ENCODE assay signal across 17 cellular contexts in genomic region chr12:118925407-118926202, GRCh38. TPM values are rescaled to one million over a fixed set of nuclear protein-coding genes. Genes with fewer than 3 reads are reported as not detected.
"Had no signal": no experiment of that assay in that cellular context is flagged by ENCODE, and none has a peak within 500 bp of the region (broad histone marks: within the 10 kb centered on the region; RNA-seq: fewer than 3 reads in every experiment).

No MANE protein-coding gene starts in this region.

- H3K9me3 ChIP-seq: breast epithelium, thoracic aorta had no signal

- H3K27ac Mint-ChIP-seq: activated CD4-positive, alpha-beta memory T cell treated with anti-CD3 and anti-CD28 coated beads, Interleukin-2, amount 10 ng/mL, durations not matched to agents 7 days and 5 days; activated naive CD8-positive, alpha-beta T cell treated with anti-CD3 and anti-CD28 coated beads, Interleukin-2, amount 10 ng/mL, durations not matched to agents 7 days and 5 days; activated T-cell treated with anti-CD3 and anti-CD28 coated beads, Interleukin-2, amount 50 U/mL, for 72 hours; endodermal cell; memory B cell; nephron progenitor cell; stimulated activated naive CD8-positive, alpha-beta T cell treated with anti-CD3 and anti-CD28 coated beads, Interleukin-15, amount 100 ng/mL, for 72 hours; T-helper 2 cell treated with Interferon-gamma antibody and Interleukin-4, amounts not matched to agents 5 μg/mL and 100 μg/mL, for 36 hours had no signal

- H3K27ac ChIP-seq: thoracic aorta, VCaP had no signal

- H3K4me3 Mint-ChIP-seq: activated CD4-positive, alpha-beta memory T cell treated with anti-CD3 and anti-CD28 coated beads, Interleukin-2, amount 10 ng/mL, durations not matched to agents 7 days and 5 days; activated naive CD8-positive, alpha-beta T cell treated with anti-CD3 and anti-CD28 coated beads, Interleukin-2, amount 10 ng/mL, durations not matched to agents 7 days and 5 days; activated T-cell treated with anti-CD3 and anti-CD28 coated beads, Interleukin-2, amount 50 U/mL, for 72 hours; endodermal cell; memory B cell; nephron progenitor cell; stimulated activated naive CD8-positive, alpha-beta T cell treated with anti-CD3 and anti-CD28 coated beads, Interleukin-15, amount 100 ng/mL, for 72 hours; T-helper 2 cell treated with Interferon-gamma antibody and Interleukin-4, amounts not matched to agents 5 μg/mL and 100 μg/mL, for 36 hours had no signal

- H3K36me3 ChIP-seq: breast epithelium, thoracic aorta had no signal

- H3K27me3 Mint-ChIP-seq: activated CD4-positive, alpha-beta memory T cell treated with anti-CD3 and anti-CD28 coated beads, Interleukin-2, amount 10 ng/mL, durations not matched to agents 7 days and 5 days; activated naive CD8-positive, alpha-beta T cell treated with anti-CD3 and anti-CD28 coated beads, Interleukin-2, amount 10 ng/mL, durations not matched to agents 7 days and 5 days; memory B cell; stimulated activated naive CD8-positive, alpha-beta T cell treated with anti-CD3 and anti-CD28 coated beads, Interleukin-15, amount 100 ng/mL, for 72 hours had no signal

- H3K36me3 Mint-ChIP-seq: activated naive CD8-positive, alpha-beta T cell treated with anti-CD3 and anti-CD28 coated beads, Interleukin-2, amount 10 ng/mL, durations not matched to agents 7 days and 5 days; memory B cell had no signal

- ATAC-seq: activated T-cell treated with anti-CD3 and anti-CD28 coated beads, Interleukin-2, amount 50 U/mL, for 72 hours; stimulated activated naive CD8-positive, alpha-beta T cell treated with anti-CD3 and anti-CD28 coated beads, Interleukin-15, amount 100 ng/mL, for 72 hours had no signal

- H3K4me1 ChIP-seq: breast epithelium had no signal

- DNase-seq: activated CD4-positive, alpha-beta memory T cell treated with anti-CD3 and anti-CD28 coated beads, Interleukin-2, amount 10 ng/mL, durations not matched to agents 7 days and 5 days; activated naive CD8-positive, alpha-beta T cell treated with anti-CD3 and anti-CD28 coated beads, Interleukin-2, amount 10 ng/mL, durations not matched to agents 7 days and 5 days; activated T-cell treated with anti-CD3 and anti-CD28 coated beads, Interleukin-2, amount 50 U/mL, for 72 hours; endodermal cell; erythroblast; nephron progenitor cell; stimulated activated CD4-positive, alpha-beta T cell treated with anti-CD3 and anti-CD28 coated beads, Interleukin-15, amount 100 ng/mL, for 24 hours; stimulated activated CD4-positive, alpha-beta T cell treated with anti-CD3 and anti-CD28 coated beads, Interleukin-4, amount 100 ng/mL, for 24 hours; stimulated activated naive CD8-positive, alpha-beta T cell treated with anti-CD3 and anti-CD28 coated beads, Interleukin-15, amount 100 ng/mL, for 72 hours had no signal

- H3K27me3 ChIP-seq: breast epithelium had no signal

- H3K4me1 Mint-ChIP-seq: activated CD4-positive, alpha-beta memory T cell treated with anti-CD3 and anti-CD28 coated beads, Interleukin-2, amount 10 ng/mL, durations not matched to agents 7 days and 5 days; activated naive CD8-positive, alpha-beta T cell treated with anti-CD3 and anti-CD28 coated beads, Interleukin-2, amount 10 ng/mL, durations not matched to agents 7 days and 5 days; endodermal cell; memory B cell; nephron progenitor cell; stimulated activated naive CD8-positive, alpha-beta T cell treated with anti-CD3 and anti-CD28 coated beads, Interleukin-15, amount 100 ng/mL, for 72 hours had no signal

- H3K4me3 ChIP-seq: breast epithelium, thoracic aorta had no signal

RNA-seq across cellular contexts. Expression of gene SRRM4, which starts 55.7 kb away (rescaled TPM):
- total RNA-seq: activated CD4-positive, alpha-beta memory T cell treated with anti-CD3 and anti-CD28 coated beads, Interleukin-2, amount 10 ng/mL, durations not matched to agents 7 days and 5 days; activated naive CD8-positive, alpha-beta T cell treated with anti-CD3 and anti-CD28 coated beads, Interleukin-2, amount 10 ng/mL, durations not matched to agents 7 days and 5 days; activated T-cell treated with anti-CD3 and anti-CD28 coated beads, Interleukin-2, amount 50 U/mL, for 72 hours; breast epithelium; chondrocyte; dermis microvascular lymphatic vessel endothelial cell; osteoblast had no signal
